8 cellular contexts compared by ENCODE assay signal in the genomic region with DNA sequence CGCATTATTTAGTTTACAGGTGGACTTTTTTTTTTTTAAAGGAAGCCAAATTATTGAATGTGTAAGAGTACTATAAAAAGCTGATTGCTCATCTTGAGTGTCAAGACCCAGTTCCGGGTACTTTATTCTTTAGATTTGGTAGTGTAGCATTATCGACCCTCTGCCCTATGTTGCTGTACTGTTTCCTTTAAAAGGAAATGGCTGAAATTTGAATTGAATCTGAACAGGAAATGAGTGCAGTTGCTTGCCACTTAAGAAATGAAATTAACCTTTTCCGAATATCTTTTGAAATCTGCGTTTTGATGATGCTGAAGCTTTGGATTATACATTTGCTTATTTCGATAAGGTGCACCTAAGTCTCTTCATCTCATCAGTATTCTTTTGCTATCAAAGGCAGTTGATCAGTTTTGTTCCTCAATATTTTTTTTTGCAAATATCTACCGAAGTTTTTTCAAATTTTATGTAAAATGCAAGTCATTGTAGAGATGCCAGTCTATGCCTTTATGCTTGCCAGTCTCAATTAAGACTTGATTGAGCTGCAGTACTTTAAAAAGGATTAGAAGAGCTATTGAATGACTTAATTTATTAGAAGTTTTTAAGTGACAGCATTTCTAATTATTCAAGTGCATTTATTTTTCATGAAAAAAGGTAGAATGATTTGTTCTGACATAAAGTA. TPM values are rescaled to one million over a fixed set of nuclear protein-coding genes. Genes with fewer than 3 reads are reported as not detected.
A peak's percentile ranks its signal among the peaks of the same experiment; 100 is the strongest.
DNase-seq lines count a peak whose midpoint lies in the region; ATAC-seq, FAIRE-seq and TF ChIP-seq lines count a peak whose summit lies in the region.

No MANE protein-coding gene starts in this region.

- DNase-seq in PC-3 (no peak), endothelial cell of umbilical vein (ENCODE audit: low read depth, low spot score) (peak; percentile 67), progenitor cell of endocrine pancreas (ENCODE audit: low spot score, unreplicated experiment) (no peak), mucosa of descending colon (no peak), putamen (ENCODE audit: low spot score) (no peak)

- H4K20me1 ChIP-seq in PC-3 (ENCODE audit: low read length) (peaks cover 23% of the 10 kb centered on the region), endothelial cell of umbilical vein (replicated peaks; ENCODE audit: control insufficient read depth, extremely low read depth, insufficient read depth, low read length) (peaks cover 12% of the 10 kb centered on the region)

- H2AFZ ChIP-seq in PC-3 (ENCODE audit: low read length) (no peak overlapping the region), endothelial cell of umbilical vein (ENCODE audit: low read depth, low read length) (no peak overlapping the region)

- CTCF ChIA-PET in PC-3 (lab: Charles Lee), result no interaction called here
- CTCF ChIA-PET in endothelial cell of umbilical vein (lab: Charles Lee), result interaction anchor here (4.2 kb wide), 1 partner anchor 11 kb away, joined by 31 read pairs; a partner anchor contains a TSS

- TF ChIP-seq POLR2A in endothelial cell of umbilical vein (IDR thresholded peaks at IDR 0.05; ENCODE audit: low read depth, low read length), result no peak

- no peaks in the 10 kb centered on the region for H3K27me3 ChIP-seq in PC-3 (ENCODE audit: low read length)
- no peaks in the 10 kb centered on the region for H3K27me3 ChIP-seq in endothelial cell of umbilical vein (ENCODE audit: control insufficient read depth in 2 of 2, insufficient read depth in 2 of 2, low read length in 2 of 2)

- dilution Hi-C loops in endothelial cell of umbilical vein (cut with MboI; ENCODE audit: extremely low pct_ligation_motif_present, low sequenced_read_pairs), result no loop called here

- no peaks in the 10 kb centered on the region for H3K9me1 ChIP-seq in endothelial cell of umbilical vein (replicated peaks; ENCODE audit: control insufficient read depth, extremely low read depth, insufficient read depth, low read length)

- intact Hi-C loops in PC-3 (cut with micrococcal nuclease), result no loop called here
- intact Hi-C loops in endothelial cell of umbilical vein (cut with micrococcal nuclease), result loop anchor here (5.0 kb wide), 1 partner anchor 811 kb away; no protein-coding TSS in a partner anchor
- intact Hi-C loops in mucosa of descending colon (cut with DNase I, micrococcal nuclease), result no loop called here

- H3K4me3 ChIP-seq in PC-3 (ENCODE audit: low read length) (peak overlapping the region; percentile 99), endothelial cell of umbilical vein (replicated peaks in 1 of 3; ENCODE audit: insufficient read depth in 1 of 3, low read depth in 1 of 3, low read length in 3 of 3) (peak overlapping the region; percentile 11 to 99 (median 78)), mucosa of descending colon (no peak overlapping the region)

- peak overlapping the region; percentile 97 for H3K4me2 ChIP-seq in PC-3 (ENCODE audit: low read length)
- H3K4me2 ChIP-seq in endothelial cell of umbilical vein (ENCODE audit: insufficient read depth, low read length), result peak overlapping the region; percentile 81

- peaks cover 2% of the 10 kb centered on the region for H3K36me3 Mint-ChIP-seq in progenitor cell of endocrine pancreas (ENCODE audit: insufficient read depth)

- POLR2A ChIA-PET in PC-3 (lab: Charles Lee; ENCODE audit: unreplicated experiment) (no interaction called here), endothelial cell of umbilical vein (lab: Charles Lee) (no interaction called here)

- H3K27ac ChIP-seq in PC-3 (ENCODE audit: low read length), result peak overlapping the region; percentile 62
- H3K27ac ChIP-seq in endothelial cell of umbilical vein (ENCODE audit: insufficient read depth, low read depth, low read length), result peak overlapping the region; percentile 59

- no peaks in the 10 kb centered on the region for H3K9me3 ChIP-seq in ES-I3 (ENCODE audit: control insufficient read depth, insufficient read depth, low read length)
- H3K9me3 ChIP-seq in PC-3 (ENCODE audit: low read length), result no peaks in the 10 kb centered on the region
- H3K9me3 ChIP-seq in endothelial cell of umbilical vein (replicated peaks; ENCODE audit: control insufficient read depth, insufficient read depth, low read length), result no peaks in the 10 kb centered on the region
- H3K9me3 ChIP-seq in mucosa of descending colon, result no peaks in the 10 kb centered on the region

- H3K4me1 ChIP-seq in ES-I3 (ENCODE audit: insufficient read depth, low read length) (peaks cover 7% of the 10 kb centered on the region; the same call in 1 of the 2 replicates), PC-3 (ENCODE audit: insufficient read depth, low read length) (peaks cover 9% of the 10 kb centered on the region), endothelial cell of umbilical vein (ENCODE audit: control insufficient read depth, extremely low read depth, insufficient read depth, low read length) (peaks cover 20% of the 10 kb centered on the region), mucosa of descending colon (ENCODE audit: low read depth) (peaks cover 59% of the 10 kb centered on the region)

- H3K27ac Mint-ChIP-seq in progenitor cell of endocrine pancreas, result peak overlapping the region; percentile 98

- no peak for TF ChIP-seq CTCF in PC-3 (conservative IDR thresholded peaks at IDR 0.05; ENCODE audit: low read depth, low read length)
- no peak for TF ChIP-seq CTCF in endothelial cell of umbilical vein (IDR thresholded peaks at IDR 0.05; ENCODE audit: extremely low read depth in 1 of 2, insufficient read depth in 1 of 2, low read depth in 1 of 2, low read length in 2 of 2)
- no peak for TF ChIP-seq CTCF in progenitor cell of endocrine pancreas (IDR thresholded peaks at IDR 0.05; ENCODE audit: unreplicated experiment)
- no peak for TF ChIP-seq CTCF in mucosa of descending colon (IDR thresholded peaks at IDR 0.05)

- no peak for FAIRE-seq in endothelial cell of umbilical vein (lab: Jason Lieb, UNC)

- H3K79me2 ChIP-seq in PC-3 (ENCODE audit: low read length) (peaks cover 81% of the 10 kb centered on the region), endothelial cell of umbilical vein (ENCODE audit: control insufficient read depth, insufficient read depth, low read length) (peaks cover 64% of the 10 kb centered on the region)

- no peaks in the 10 kb centered on the region for H3K9me2 ChIP-seq in PC-3 (replicated peaks; ENCODE audit: low read length)

- ATAC-seq in PC-3 (no peak), GM18519 (IDR thresholded peaks at IDR 0.05; ENCODE audit: low FRiP score, unreplicated experiment) (no peak), mucosa of descending colon (no peak), GM18909 (IDR thresholded peaks at IDR 0.05; ENCODE audit: poor library complexity, unreplicated experiment) (no peak)

- no peaks in the 10 kb centered on the region for H3K27me3 Mint-ChIP-seq in progenitor cell of endocrine pancreas

- H3K36me3 ChIP-seq in ES-I3 (ENCODE audit: insufficient read depth, low read length), result no peaks in the 10 kb centered on the region
- peaks cover 4% of the 10 kb centered on the region for H3K36me3 ChIP-seq in PC-3 (ENCODE audit: low read depth, low read length)
- H3K36me3 ChIP-seq in endothelial cell of umbilical vein (ENCODE audit: control insufficient read depth in 2 of 2, extremely low read depth in 1 of 2, insufficient read depth in 2 of 2, low read length in 2 of 2), result no peaks in the 10 kb centered on the region
- no peaks in the 10 kb centered on the region for H3K36me3 ChIP-seq in mucosa of descending colon (ENCODE audit: low read depth)

- peak overlapping the region; percentile 100 for H3K9ac ChIP-seq in ES-I3 (ENCODE audit: low read depth, low read length)
- peak overlapping the region; percentile 95 for H3K9ac ChIP-seq in PC-3 (ENCODE audit: low read length)
- peak overlapping the region; percentile 75 for H3K9ac ChIP-seq in endothelial cell of umbilical vein (replicated peaks; ENCODE audit: extremely low read depth, insufficient read depth, low read length)

- H3K9me3 Mint-ChIP-seq in progenitor cell of endocrine pancreas (ENCODE audit: low read depth), result no peaks in the 10 kb centered on the region

- BruUV-seq in PC-3 (replicated peaks; lab: Mats Ljungman, UMichigan), result no TSS peak
- no TSS peak for BruUV-seq in endothelial cell of umbilical vein (replicated peaks; lab: Mats Ljungman, UMichigan)

- peak overlapping the region; percentile 91 for H3K4me3 Mint-ChIP-seq in progenitor cell of endocrine pancreas (ENCODE audit: low read depth)

- no peaks in the 10 kb centered on the region for H3F3A ChIP-seq in PC-3 (ENCODE audit: low read length, unreplicated experiment)

- peaks cover 21% of the 10 kb centered on the region for H3K4me1 Mint-ChIP-seq in progenitor cell of endocrine pancreas (ENCODE audit: low read depth)

RNA-seq across cellular contexts. Expression of a gene that starts 1.8 kb away (rescaled TPM):
- total RNA-seq in PC-3 (2014; rRNA removed) (33.0 and 40.5 TPM in 2 replicates), endothelial cell of umbilical vein (71.2 and 77.6 TPM in 2 replicates), progenitor cell of endocrine pancreas (74.2 and 75.3 TPM in 2 replicates), mucosa of descending colon (10 to 100 TPM; 80.4 to 93.4 (median 90.7) TPM)
- polyA plus RNA-seq in endothelial cell of umbilical vein, result 47.8 and 52.6 TPM in 2 replicates
- 55.8 and 61.1 TPM in 2 replicates for polyA plus RNA-seq in endothelial cell of umbilical vein (2011; cell fraction: cytosol; rRNA removed)
- 138 and 160 TPM in 2 replicates for polyA plus RNA-seq in endothelial cell of umbilical vein (2011; cell fraction: nucleus; rRNA removed)
- 43.7 and 52.6 TPM in 2 replicates for polyA plus RNA-seq in endothelial cell of umbilical vein (2012)
- polyA minus RNA-seq in endothelial cell of umbilical vein, result 122 and 154 TPM in 2 replicates
- polyA minus RNA-seq in endothelial cell of umbilical vein (2011; cell fraction: cytosol; rRNA and poly(A)+ RNA removed), result 22.6 TPM
- 78.5 and 108 TPM in 2 replicates for polyA minus RNA-seq in endothelial cell of umbilical vein (2011; cell fraction: nucleus; rRNA and poly(A)+ RNA removed)

RNA-seq across cellular contexts. Expression of a gene that starts 11.8 kb away (rescaled TPM):
- total RNA-seq in PC-3 (2014; rRNA removed) (8.0 and 11.1 TPM in 2 replicates), endothelial cell of umbilical vein (13.1 and 16.3 TPM in 2 replicates), progenitor cell of endocrine pancreas (7.3 and 8.7 TPM in 2 replicates), mucosa of descending colon (10 to 100 TPM in 1 of 3 donors, 1 to 10 TPM in 2; 4.6 to 10.2 (median 7.0) TPM)
- 5.1 and 5.9 TPM in 2 replicates for polyA plus RNA-seq in endothelial cell of umbilical vein
- 6.8 and 7.0 TPM in 2 replicates for polyA plus RNA-seq in endothelial cell of umbilical vein (2011; cell fraction: cytosol; rRNA removed)
- 3.1 and 5.1 TPM in 2 replicates for polyA plus RNA-seq in endothelial cell of umbilical vein (2011; cell fraction: nucleus; rRNA removed)
- polyA plus RNA-seq in endothelial cell of umbilical vein (2012), result 9.6 and 18.9 TPM in 2 replicates
- 5.0 and 5.5 TPM in 2 replicates for polyA minus RNA-seq in endothelial cell of umbilical vein
- 5.9 TPM for polyA minus RNA-seq in endothelial cell of umbilical vein (2011; cell fraction: cytosol; rRNA and poly(A)+ RNA removed)
- polyA minus RNA-seq in endothelial cell of umbilical vein (2011; cell fraction: nucleus; rRNA and poly(A)+ RNA removed), result 2.3 and 4.4 TPM in 2 replicates

RNA-seq across cellular contexts. Expression of a gene that starts 11.9 kb away (rescaled TPM):
- 128 and 143 TPM in 2 replicates for total RNA-seq in PC-3 (2014; rRNA removed)
- 90.3 and 95.7 TPM in 2 replicates for total RNA-seq in endothelial cell of umbilical vein
- 75.4 and 92.8 TPM in 2 replicates for polyA plus RNA-seq in endothelial cell of umbilical vein
- polyA plus RNA-seq in endothelial cell of umbilical vein (2011; cell fraction: cytosol; rRNA removed), result 50.6 and 56.9 TPM in 2 replicates
- polyA plus RNA-seq in endothelial cell of umbilical vein (2011; cell fraction: nucleus; rRNA removed), result 379 and 412 TPM in 2 replicates
- polyA plus RNA-seq in endothelial cell of umbilical vein (2012), result 39.1 and 49.6 TPM in 2 replicates
- polyA minus RNA-seq in endothelial cell of umbilical vein, result 122 and 134 TPM in 2 replicates
- 92.0 TPM for polyA minus RNA-seq in endothelial cell of umbilical vein (2011; cell fraction: cytosol; rRNA and poly(A)+ RNA removed)
- 159 and 182 TPM in 2 replicates for polyA minus RNA-seq in endothelial cell of umbilical vein (2011; cell fraction: nucleus; rRNA and poly(A)+ RNA removed)
- 77.7 and 82.2 TPM in 2 replicates for total RNA-seq in progenitor cell of endocrine pancreas
- total RNA-seq in mucosa of descending colon, result 100 to 1,000 TPM in 1 of 3 donors, 10 to 100 TPM in 2; 67.5 to 103 (median 93.4) TPM

RNA-seq across cellular contexts. Expression of a gene that starts 45.1 kb away (rescaled TPM):
- total RNA-seq in PC-3 (2014; rRNA removed) (11.8 and 14.8 TPM in 2 replicates), endothelial cell of umbilical vein (9.8 and 11.3 TPM in 2 replicates), progenitor cell of endocrine pancreas (12.0 and 15.7 TPM in 2 replicates), mucosa of descending colon (100 to 1,000 TPM; 146 to 295 (median 162) TPM)
- polyA plus RNA-seq in endothelial cell of umbilical vein, result 15.7 and 16.2 TPM in 2 replicates
- 12.8 and 13.7 TPM in 2 replicates for polyA plus RNA-seq in endothelial cell of umbilical vein (2011; cell fraction: cytosol; rRNA removed)
- polyA plus RNA-seq in endothelial cell of umbilical vein (2011; cell fraction: nucleus; rRNA removed), result 24.3 and 25.4 TPM in 2 replicates
- polyA plus RNA-seq in endothelial cell of umbilical vein (2012), result 9.2 and 12.6 TPM in 2 replicates
- 13.1 and 16.5 TPM in 2 replicates for polyA minus RNA-seq in endothelial cell of umbilical vein
- polyA minus RNA-seq in endothelial cell of umbilical vein (2011; cell fraction: cytosol; rRNA and poly(A)+ RNA removed), result 21.6 TPM
- 4.8 and 6.3 TPM in 2 replicates for polyA minus RNA-seq in endothelial cell of umbilical vein (2011; cell fraction: nucleus; rRNA and poly(A)+ RNA removed)

RNA-seq across cellular contexts. Expression of a gene that starts 54.8 kb away (rescaled TPM):
- total RNA-seq in PC-3 (2014; rRNA removed) (8.8 and 9.2 TPM in 2 replicates), endothelial cell of umbilical vein (5.2 and 5.9 TPM in 2 replicates), progenitor cell of endocrine pancreas (6.6 and 7.1 TPM in 2 replicates), mucosa of descending colon (10 to 100 TPM in 1 of 3 donors, 1 to 10 TPM in 2; 8.2 to 12.8 (median 8.3) TPM)
- 3.4 and 3.7 TPM in 2 replicates for polyA plus RNA-seq in endothelial cell of umbilical vein
- polyA plus RNA-seq in endothelial cell of umbilical vein (2011; cell fraction: cytosol; rRNA removed), result 2.0 and 2.8 TPM in 2 replicates
- 2.1 and 2.6 TPM in 2 replicates for polyA plus RNA-seq in endothelial cell of umbilical vein (2011; cell fraction: nucleus; rRNA removed)
- polyA plus RNA-seq in endothelial cell of umbilical vein (2012), result 2.5 and 3.6 TPM in 2 replicates
- polyA minus RNA-seq in endothelial cell of umbilical vein, result 1.1 and 1.6 TPM in 2 replicates
- polyA minus RNA-seq in endothelial cell of umbilical vein (2011; cell fraction: cytosol; rRNA and poly(A)+ RNA removed), result 6.6 TPM
- polyA minus RNA-seq in endothelial cell of umbilical vein (2011; cell fraction: nucleus; rRNA and poly(A)+ RNA removed), result 1.8 and 1.9 TPM in 2 replicates
